Comparison of ENCODE assay signal across 29 cellular contexts in the genomic region with DNA sequence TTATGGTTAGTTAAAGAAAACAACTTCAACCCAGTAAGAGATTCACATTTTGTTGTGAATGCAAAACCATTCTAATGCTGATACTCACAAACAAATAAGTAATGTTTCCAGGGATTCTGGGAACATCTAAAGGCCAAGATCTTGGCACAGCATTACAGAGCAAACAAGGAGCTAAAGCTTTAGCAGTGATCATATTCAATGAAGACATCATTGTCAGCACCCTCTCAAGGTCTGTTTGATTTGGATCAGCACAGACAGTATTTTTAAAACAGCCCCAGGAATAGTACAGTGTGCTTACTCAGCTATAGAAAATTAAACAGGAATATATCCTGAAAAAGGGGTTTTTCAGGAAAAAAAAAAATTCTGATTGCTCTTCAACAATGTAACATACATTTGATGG.
DNase-seq lines count a peak whose midpoint lies in the region; ATAC-seq lines count a peak whose summit lies in the region.
"Had no signal": no experiment of that assay in that cellular context is flagged by ENCODE, and none has a peak within 500 bp of the region (broad histone marks: within the 10 kb centered on the region; RNA-seq: fewer than 3 reads in every experiment).

No MANE protein-coding gene starts in this region.

- POLR2A ChIA-PET in activated CD4-positive, alpha-beta T cell treated with anti-CD3 and anti-CD28 coated beads, Interleukin-2, amount 10 ng/mL, durations not matched to agents 7 days and 5 days (lab: Charles Lee), result no interaction called here

- no peak overlapping the region for H3K9ac ChIP-seq in Karpas-422 (ENCODE audit: low read length)

- no peaks in the 10 kb centered on the region for H3K9me3 ChIP-seq in Karpas-422 (ENCODE audit: low read length)
- H3K9me3 ChIP-seq: BE2C, HAP-1 had no signal

- no peak overlapping the region for H3K27ac Mint-ChIP-seq in activated CD4-positive, alpha-beta T cell treated with anti-CD3 and anti-CD28 coated beads, Interleukin-2, amount 10 ng/mL, durations not matched to agents 24 days and 14 days
- no peak overlapping the region for H3K27ac Mint-ChIP-seq in activated CD4-positive, alpha-beta T cell treated with anti-CD3 and anti-CD28 coated beads, Interleukin-2, amount 10 ng/mL, durations not matched to agents 7 days and 5 days
- no peak overlapping the region for H3K27ac Mint-ChIP-seq in immature natural killer cell
- H3K27ac Mint-ChIP-seq: CD14-positive monocyte; CD8-positive, alpha-beta memory T cell; HFFc6 had no signal

- H3K9me2 ChIP-seq in Karpas-422 (replicated peaks; ENCODE audit: insufficient read depth, low read length), result no peaks in the 10 kb centered on the region

- H3K79me2 ChIP-seq in Karpas-422 (ENCODE audit: low read length), result no peaks in the 10 kb centered on the region

- H3K27ac ChIP-seq in Karpas-422 (ENCODE audit: low read length), result no peak overlapping the region

- peaks cover 4% of the 10 kb centered on the region for H3K36me3 Mint-ChIP-seq in activated CD4-positive, alpha-beta T cell treated with anti-CD3 and anti-CD28 coated beads, Interleukin-2, amount 10 ng/mL, durations not matched to agents 24 days and 14 days (ENCODE audit: low read depth)
- H3K36me3 Mint-ChIP-seq in activated CD4-positive, alpha-beta T cell treated with anti-CD3 and anti-CD28 coated beads, Interleukin-2, amount 10 ng/mL, durations not matched to agents 7 days and 5 days (ENCODE audit: low read depth), result peaks cover 5% of the 10 kb centered on the region
- H3K36me3 Mint-ChIP-seq in immature natural killer cell, result peaks cover 8 to 23% (median 17%) of the 10 kb centered on the region in 3 donors

- no peaks in the 10 kb centered on the region for H3K9me3 Mint-ChIP-seq in activated CD4-positive, alpha-beta T cell treated with anti-CD3 and anti-CD28 coated beads, Interleukin-2, amount 10 ng/mL, durations not matched to agents 24 days and 14 days
- no peaks in the 10 kb centered on the region for H3K9me3 Mint-ChIP-seq in activated CD4-positive, alpha-beta T cell treated with anti-CD3 and anti-CD28 coated beads, Interleukin-2, amount 10 ng/mL, durations not matched to agents 7 days and 5 days
- H3K9me3 Mint-ChIP-seq in immature natural killer cell, result no peaks in the 10 kb centered on the region
- H3K9me3 Mint-ChIP-seq: CD14-positive monocyte; CD8-positive, alpha-beta memory T cell; HFFc6 had no signal

- H3K4me1 ChIP-seq in Karpas-422 (ENCODE audit: low read length), result no peaks in the 10 kb centered on the region
- H3K4me1 ChIP-seq: BE2C had no signal

- peak; percentile 10 for DNase-seq in activated CD4-positive, alpha-beta T cell treated with anti-CD3 and anti-CD28 coated beads, Interleukin-2, amount 10 ng/mL, durations not matched to agents 24 days and 14 days
- DNase-seq in activated CD4-positive, alpha-beta T cell treated with anti-CD3 and anti-CD28 coated beads, Interleukin-2, amount 10 ng/mL, durations not matched to agents 7 days and 5 days, result no peak
- DNase-seq in NCI-H2029 treated with DMSO at 0.1 percent for 48 hours (lab: John Stamatoyannopoulos, UW), result peak; percentile 86
- DNase-seq in SHP77 treated with DMSO at 0.1 percent for 48 hours (lab: John Stamatoyannopoulos, UW), result peak; percentile 12
- DNase-seq in sciatic nerve (ENCODE audit: low spot score), result no peak
- DNase-seq in activated T-cell treated with anti-CD3 and anti-CD28 coated beads for 4 hours, result no peak
- no peak for DNase-seq in Karpas-422
- DNase-seq in immature natural killer cell, result no peak
- DNase-seq: 8988T; ACHN; BE2C; CD8-positive, alpha-beta memory T cell; DMS 273 treated with DMSO at 0.1 percent for 48 hours; DMS79; EL; GDM1; GOT3; HFFc6; NCI-H1105 treated with DMSO at 0.1 percent for 48 hours; NCI-H146; NCI-H1930; NCI-H226; NCI-H524; NCI-H748 treated with DMSO at 0.1 percent for 48 hours; NK-92 treated with Interleukin-12 subunit alpha and Interleukin-12 subunit beta, amount 100 ng/mL, for 24 hours; PC-3 had no signal

- no peak overlapping the region for H3K4me2 ChIP-seq in Karpas-422 (ENCODE audit: low read depth, low read length, poor library complexity, severe bottlenecking)

- H4K20me1 ChIP-seq in Karpas-422 (ENCODE audit: insufficient read depth, low read depth, low read length), result no peaks in the 10 kb centered on the region

- no peak overlapping the region for H3K4me3 ChIP-seq in Karpas-422 (ENCODE audit: low read length)
- H3K4me3 ChIP-seq: GM12878, HAP-1 had no signal

- CTCF ChIA-PET in activated CD4-positive, alpha-beta T cell treated with anti-CD3 and anti-CD28 coated beads, Interleukin-2, amount 10 ng/mL, durations not matched to agents 7 days and 5 days (lab: Charles Lee), result interaction anchor here (0.5 kb wide), 1 partner anchor 8 kb away, joined by 3 read pairs; no protein-coding TSS in a partner anchor

- no peaks in the 10 kb centered on the region for H3K27me3 Mint-ChIP-seq in activated CD4-positive, alpha-beta T cell treated with anti-CD3 and anti-CD28 coated beads, Interleukin-2, amount 10 ng/mL, durations not matched to agents 24 days and 14 days
- H3K27me3 Mint-ChIP-seq in activated CD4-positive, alpha-beta T cell treated with anti-CD3 and anti-CD28 coated beads, Interleukin-2, amount 10 ng/mL, durations not matched to agents 7 days and 5 days, result no peaks in the 10 kb centered on the region
- H3K27me3 Mint-ChIP-seq in immature natural killer cell (ENCODE audit: low read depth in 3 of 3), result no peaks in the 10 kb centered on the region
- H3K27me3 Mint-ChIP-seq: CD8-positive, alpha-beta memory T cell had no signal

- H2AFZ ChIP-seq in Karpas-422 (ENCODE audit: low read length), result no peak overlapping the region

- intact Hi-C loops in activated CD4-positive, alpha-beta T cell treated with anti-CD3 and anti-CD28 coated beads, Interleukin-2, amount 10 ng/mL, durations not matched to agents 24 days and 14 days (cut with micrococcal nuclease), result loop anchor here (10.0 kb wide), 1 partner anchor 664 kb away; no protein-coding TSS in a partner anchor
- intact Hi-C loops in sciatic nerve (cut with DNase I), result no loop called here

- no peaks in the 10 kb centered on the region for H3K4me1 Mint-ChIP-seq in activated CD4-positive, alpha-beta T cell treated with anti-CD3 and anti-CD28 coated beads, Interleukin-2, amount 10 ng/mL, durations not matched to agents 24 days and 14 days
- no peaks in the 10 kb centered on the region for H3K4me1 Mint-ChIP-seq in activated CD4-positive, alpha-beta T cell treated with anti-CD3 and anti-CD28 coated beads, Interleukin-2, amount 10 ng/mL, durations not matched to agents 7 days and 5 days
- H3K4me1 Mint-ChIP-seq in immature natural killer cell, result no peaks in the 10 kb centered on the region
- H3K4me1 Mint-ChIP-seq: CD14-positive monocyte; CD8-positive, alpha-beta memory T cell had no signal

- no peak overlapping the region for H3K4me3 Mint-ChIP-seq in activated CD4-positive, alpha-beta T cell treated with anti-CD3 and anti-CD28 coated beads, Interleukin-2, amount 10 ng/mL, durations not matched to agents 24 days and 14 days
- no peak overlapping the region for H3K4me3 Mint-ChIP-seq in activated CD4-positive, alpha-beta T cell treated with anti-CD3 and anti-CD28 coated beads, Interleukin-2, amount 10 ng/mL, durations not matched to agents 7 days and 5 days
- no peak overlapping the region for H3K4me3 Mint-ChIP-seq in immature natural killer cell
- H3K4me3 Mint-ChIP-seq: CD14-positive monocyte; CD8-positive, alpha-beta memory T cell; HFFc6 had no signal

- peak; percentile 67 for ATAC-seq in sciatic nerve
- ATAC-seq: GM12878, PC-3 had no signal

- no peaks in the 10 kb centered on the region for H3K27me3 ChIP-seq in Karpas-422 (ENCODE audit: low read length)
- H3K27me3 ChIP-seq: BE2C had no signal

- H3K36me3 ChIP-seq in Karpas-422 (ENCODE audit: insufficient read depth, low read length), result peaks cover 7% of the 10 kb centered on the region; the same call in 1 of the 2 replicates
- H3K36me3 ChIP-seq: BE2C, HAP-1 had no signal

Comparison
In these comparisons a context has a peak if more than half of its experiments do, and no peak if none do; other contexts are left out.
1. DNase-seq: peak in activated CD4-positive, alpha-beta T cell treated with anti-CD3 and anti-CD28 coated beads, Interleukin-2, amount 10 ng/mL, durations not matched to agents 24 days and 14 days (single experiment), NCI-H2029 treated with DMSO at 0.1 percent for 48 hours (single experiment) and SHP77 treated with DMSO at 0.1 percent for 48 hours (single experiment); none in activated CD4-positive, alpha-beta T cell treated with anti-CD3 and anti-CD28 coated beads, Interleukin-2, amount 10 ng/mL, durations not matched to agents 7 days and 5 days (single experiment), sciatic nerve (single experiment), activated T-cell treated with anti-CD3 and anti-CD28 coated beads for 4 hours (single experiment), Karpas-422 (single experiment) and immature natural killer cell (0 of 3).